ENCODE assay signal across 8 cellular contexts in the genomic region with DNA sequence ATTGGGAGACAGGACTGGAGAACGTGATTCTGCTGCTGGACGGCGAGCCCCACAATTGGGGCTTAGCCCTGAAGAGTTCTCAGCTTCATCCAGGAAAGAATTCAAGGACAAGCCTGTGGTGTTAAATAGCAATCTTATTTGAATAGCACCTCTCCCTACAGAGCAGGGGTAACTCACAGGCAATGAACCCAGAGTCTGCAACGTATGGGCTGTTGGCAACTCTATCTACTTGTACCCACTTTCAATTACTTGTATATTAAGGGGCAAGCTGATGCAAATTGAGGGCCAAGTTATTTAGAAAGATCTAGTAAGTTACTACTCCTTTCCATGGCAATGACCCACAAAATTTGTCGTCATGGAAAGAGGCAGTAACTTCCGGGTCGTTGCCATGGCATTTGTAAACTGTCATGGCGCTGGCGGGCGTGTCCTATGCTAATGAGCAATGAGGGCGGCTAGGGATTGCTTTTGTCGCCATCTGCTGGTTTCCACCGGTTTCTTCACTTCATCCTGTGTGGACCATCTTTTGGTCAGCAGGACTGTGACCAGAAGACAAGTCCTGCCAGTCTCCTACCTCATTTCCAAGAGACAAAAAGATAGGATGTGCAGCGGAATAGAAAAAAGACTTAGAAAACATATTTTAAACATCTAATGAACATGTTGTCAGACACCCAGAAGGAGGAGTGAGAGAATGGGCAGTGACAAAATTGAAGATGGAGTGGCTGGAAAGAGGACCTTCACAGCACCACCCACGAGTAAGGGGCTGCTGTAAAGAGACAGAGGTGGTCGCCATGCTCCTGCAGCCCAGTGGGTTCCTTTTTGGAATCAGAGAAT. TPM values are rescaled to one million over a fixed set of nuclear protein-coding genes. Genes with fewer than 3 reads are reported as not detected.
DNase-seq lines count a peak whose midpoint lies in the region; ATAC-seq and TF ChIP-seq lines count a peak whose summit lies in the region.

No MANE protein-coding gene starts in this region.

- WGBS in esophagus squamous epithelium, 2 donors: 20 to 25% methylated on average over 16 of the region's 16 CpGs

- peak; percentile 90 for TF ChIP-seq CTCF in PC-9 (conservative IDR thresholded peaks at IDR 0.05)
- TF ChIP-seq CTCF in esophagus squamous epithelium (IDR thresholded peaks at IDR 0.05): peak; percentile 76 to 94 (median 88)

- H3K36me3 ChIP-seq in PC-9 (ENCODE audit: low read depth) (no peaks in the 10 kb centered on the region), esophagus squamous epithelium (no peaks in the 10 kb centered on the region)

- no peak overlapping the region for H3K4me3 Mint-ChIP-seq in activated T-cell treated with anti-CD3 and anti-CD28 coated beads, Interleukin-2, amount 50 U/mL, for 24 hours
- H3K4me3 Mint-ChIP-seq in naive B cell: peak overlapping the region in 6 of 8 donors; percentile 15 to 75 (median 42)

- TF ChIP-seq POLR2A in esophagus squamous epithelium (IDR thresholded peaks at IDR 0.05): no peak

- intact Hi-C loops in PC-9 (cut with micrococcal nuclease; ENCODE audit: unreplicated experiment) (loop anchor here (1.0 to 5.0 kb wide), 6 partner anchors 27 to 110 kb away; partner anchors contain the start of gene SH3BP5), esophagus squamous epithelium (cut with DNase I) (loop anchor here (5.0 kb wide), 1 partner anchor 111 kb away; no protein-coding TSS in a partner anchor)

- CTCF ChIA-PET in PC-9 (lab: Charles Lee): no interaction called here

- peak overlapping the region; percentile 81 for H2AFZ ChIP-seq in PC-9

- no peaks in the 10 kb centered on the region for H3K79me2 ChIP-seq in PC-9 (ENCODE audit: low read depth)

- H3K9me2 ChIP-seq in PC-9 (ENCODE audit: insufficient read depth): no peaks in the 10 kb centered on the region

- DNase-seq in DMS53 (lab: John Stamatoyannopoulos, UW): peak; percentile 88
- peak; percentile 94 for DNase-seq in KBM-7
- DNase-seq in PC-9: peak; percentile 71 to 84
- peak; percentile 92 for DNase-seq in activated T-cell treated with anti-CD3 and anti-CD28 coated beads, Interleukin-2, amount 50 U/mL, for 24 hours
- peak; percentile 88 for DNase-seq in esophagus squamous epithelium (lab: John Stamatoyannopoulos, UW)
- peak; percentile 94 for DNase-seq in naive B cell
- peak; percentile 75 to 92 for DNase-seq in stimulated activated CD8-positive, alpha-beta memory T cell treated with anti-CD3 and anti-CD28 coated beads, Interleukin-7, amount 100 ng/mL, for 48 hours (ENCODE audit: extremely low read depth in 1 of 2, low read depth in 1 of 2)

- peaks cover 8% of the 10 kb centered on the region; the same call in 1 of the 2 replicates for H3F3A ChIP-seq in PC-9 (ENCODE audit: insufficient read depth, low read depth)

- H3K9me3 ChIP-seq in PC-9 (ENCODE audit: insufficient read depth, low read depth) (no peaks in the 10 kb centered on the region), esophagus squamous epithelium (no peaks in the 10 kb centered on the region)

- H3K4me1 ChIP-seq in PC-9 (replicated peaks; ENCODE audit: insufficient read depth) (peaks cover 5% of the 10 kb centered on the region), esophagus squamous epithelium (peaks cover 0 to 4% (median 3%) of the 10 kb centered on the region in 3 donors)

- H3K27me3 ChIP-seq in PC-9 (ENCODE audit: insufficient read depth, low read depth) (no peaks in the 10 kb centered on the region), esophagus squamous epithelium (no peaks in the 10 kb centered on the region)

- in situ Hi-C loops in KBM-7 (cut with MboI; ENCODE audit: low pct_unique_long_range_greater_than_20kb, low sequenced_read_pairs): loop anchor here (25.0 kb wide), 1 partner anchor 266 kb away; no protein-coding TSS in a partner anchor

- H3K27ac Mint-ChIP-seq in activated T-cell treated with anti-CD3 and anti-CD28 coated beads, Interleukin-2, amount 50 U/mL, for 24 hours: peak overlapping the region; percentile 90
- H3K27ac Mint-ChIP-seq in naive B cell: peak overlapping the region; percentile 88 to 99 (median 96)

- peak overlapping the region; percentile 46 for H3K4me2 ChIP-seq in PC-9

- H3K4me3 ChIP-seq in PC-9 (0 out of 2 replicates have a peak overlapping the region, but pooled peaks have one; percentile 8), esophagus squamous epithelium (peak overlapping the region in 1 of 4 donors; percentile 38)

- POLR2A ChIA-PET in PC-9 (lab: Charles Lee; ENCODE audit: unreplicated experiment): interaction anchor here (0.6 kb wide), 1 partner anchor 53 kb away, joined by 4 read pairs; no protein-coding TSS in a partner anchor

- H3K36me3 Mint-ChIP-seq in activated T-cell treated with anti-CD3 and anti-CD28 coated beads, Interleukin-2, amount 50 U/mL, for 24 hours (ENCODE audit: low read depth): no peaks in the 10 kb centered on the region
- H3K36me3 Mint-ChIP-seq in naive B cell: no peaks in the 10 kb centered on the region

- H3K9me3 Mint-ChIP-seq in activated T-cell treated with anti-CD3 and anti-CD28 coated beads, Interleukin-2, amount 50 U/mL, for 24 hours: no peaks in the 10 kb centered on the region
- H3K9me3 Mint-ChIP-seq in naive B cell: peaks cover 0 to 2% (median 0%) of the 10 kb centered on the region in 7 donors

- H3K4me1 Mint-ChIP-seq in activated T-cell treated with anti-CD3 and anti-CD28 coated beads, Interleukin-2, amount 50 U/mL, for 24 hours (ENCODE audit: low read depth): peaks cover 10% of the 10 kb centered on the region
- peaks cover 26 to 66% (median 38%) of the 10 kb centered on the region in 3 donors for H3K4me1 Mint-ChIP-seq in naive B cell

- no peaks in the 10 kb centered on the region for H3K27me3 Mint-ChIP-seq in activated T-cell treated with anti-CD3 and anti-CD28 coated beads, Interleukin-2, amount 50 U/mL, for 24 hours
- H3K27me3 Mint-ChIP-seq in naive B cell: no peaks in the 10 kb centered on the region

- ATAC-seq in GM21786 (IDR thresholded peaks at IDR 0.05; ENCODE audit: unreplicated experiment) (peak; percentile 93), naive B cell (ENCODE audit: low read depth in 2 of 2) (peak; percentile 99 to 100)

- no peaks in the 10 kb centered on the region for H4K20me1 ChIP-seq in PC-9 (ENCODE audit: insufficient read depth)

- H3K27ac ChIP-seq in PC-9: peak overlapping the region; percentile 51
- peak overlapping the region; percentile 26 to 59 (median 44) for H3K27ac ChIP-seq in esophagus squamous epithelium

- no TSS peak for BruUV-seq in PC-9 (replicated peaks; lab: Mats Ljungman, UMichigan)

RNA-seq across cellular contexts. Expression of gene SH3BP5, which starts 45.8 kb away (rescaled TPM):
- total RNA-seq in PC-9 (2021) (31.6 and 39.3 TPM in 2 replicates), esophagus squamous epithelium (10 to 100 TPM in 3 of 4 donors, 1 to 10 TPM in 1; 8.5 to 33.8 (median 18.0) TPM)
- 100 to 1,000 TPM in 5 of 6 donors, 10 to 100 TPM in 1; 71.3 to 177 (median 131) TPM for polyA plus RNA-seq in naive B cell (ENCODE audit: low read depth in 6 of 6)

RNA-seq across cellular contexts. Expression of gene METTL6, which starts 49.2 kb away (rescaled TPM):
- total RNA-seq in PC-9 (2021) (14.2 and 17.2 TPM in 2 replicates), esophagus squamous epithelium (10 to 100 TPM in 2 of 4 donors, 1 to 10 TPM in 2; 5.8 to 16.4 (median 12.9) TPM)
- polyA plus RNA-seq in naive B cell (ENCODE audit: low read depth in 6 of 6): 10 to 100 TPM; 15.1 to 25.1 (median 17.0) TPM

RNA-seq across cellular contexts. Expression of gene EAF1, which starts 49.2 kb away (rescaled TPM):
- total RNA-seq in PC-9 (2021) (15.8 and 16.4 TPM in 2 replicates), esophagus squamous epithelium (10 to 100 TPM; 15.8 to 23.5 (median 21.0) TPM)
- 1 to 10 TPM; 3.8 to 9.4 (median 6.8) TPM for polyA plus RNA-seq in naive B cell (ENCODE audit: low read depth in 6 of 6)
